1 cellular context compared by ENCODE assay signal in genomic region chr3:179069762-179070390, GRCh38.
TF ChIP-seq lines count a peak whose summit lies in the region.

No MANE protein-coding gene starts in this region.

TF ChIP-seq in SK-N-SH, 30 proteins besides CTCF, POLR2A, EP300 and RAD21 (continued from another document):
- TF ChIP-seq PBX3 (IDR thresholded peaks at IDR 0.05), result no peak
- no peak for TF ChIP-seq NRF1 (IDR thresholded peaks at IDR 0.05; ENCODE audit: low read depth, low read length)
- TF ChIP-seq FOXM1 (IDR thresholded peaks at IDR 0.05; ENCODE audit: low read depth), result no peak
